In the genomic region with DNA sequence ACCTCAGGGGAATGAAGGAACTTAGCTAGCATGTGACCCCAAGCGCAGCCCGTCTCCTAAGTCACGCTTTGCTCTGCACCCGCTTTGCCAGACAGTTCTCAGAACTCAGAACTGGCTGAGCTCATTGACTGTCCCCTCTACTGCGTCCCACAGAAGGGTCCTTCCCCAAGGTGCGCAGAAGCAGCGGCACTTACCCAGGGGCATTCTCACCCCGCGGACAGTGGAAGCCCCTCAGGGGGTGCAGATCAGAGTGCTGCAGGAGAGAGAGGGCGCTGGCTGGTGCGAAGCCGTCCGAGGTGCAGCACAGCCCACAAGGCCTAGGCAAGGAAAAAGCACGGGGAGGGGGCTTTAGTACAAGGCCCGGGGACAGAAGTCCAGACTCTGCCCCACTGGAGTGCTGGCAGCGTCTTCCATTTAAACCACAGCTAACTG, we compare ENCODE assay signal across 8 cellular contexts. TPM values are rescaled to one million over a fixed set of nuclear protein-coding genes. Genes with fewer than 3 reads are reported as not detected.
DNase-seq lines count a peak whose midpoint lies in the region; ATAC-seq and TF ChIP-seq lines count a peak whose summit lies in the region.

No MANE protein-coding gene starts in this region.

- H3K27ac ChIP-seq in DND-41 (ENCODE audit: low read length) (peak overlapping the region; percentile 89), osteoblast (ENCODE audit: low read depth, low read length) (peak overlapping the region; percentile 94)

- DNase-seq in DND-41 (peak; percentile 42), KBM-7 (peak; percentile 47), fibroblast of peridontal ligament (ENCODE audit: extremely low read depth) (peak; percentile 25), osteoblast (ENCODE audit: insufficient read length, low spot score, missing footprints) (no peak), NK-92 (lab: John Stamatoyannopoulos, UW; ENCODE audit: unreplicated experiment) (no peak), germinal center (ENCODE audit: low spot score) (no peak)
- DNase-seq in activated CD8-positive, alpha-beta memory T cell treated with anti-CD3 and anti-CD28 coated beads, Interleukin-2, amount 50 U/mL, for 48 hours: peak; percentile 68
- no peak for DNase-seq in effector CD8-positive, alpha-beta T cell (lab: John Stamatoyannopoulos, UW)

- H3K4me3 ChIP-seq in DND-41 (ENCODE audit: low read depth in 1 of 2, low read length in 2 of 2) (peak overlapping the region; percentile 66 to 80), osteoblast (ENCODE audit: insufficient read depth, low read length) (peak overlapping the region; percentile 96)

- peaks cover 48% of the 10 kb centered on the region for H4K20me1 ChIP-seq in DND-41 (ENCODE audit: insufficient read depth, low read length)
- H4K20me1 ChIP-seq in osteoblast (ENCODE audit: insufficient read depth, low read length): peaks cover 45% of the 10 kb centered on the region

- H2AFZ ChIP-seq in DND-41 (ENCODE audit: low read depth, low read length): peak overlapping the region; percentile 91; the same call in 1 of the 2 replicates
- peak overlapping the region; percentile 91 for H2AFZ ChIP-seq in osteoblast (ENCODE audit: low read length)

- in situ Hi-C loops in KBM-7 (cut with MboI; ENCODE audit: low pct_unique_long_range_greater_than_20kb, low sequenced_read_pairs): no loop called here

- H3K9me3 ChIP-seq in DND-41 (ENCODE audit: insufficient read depth, low read length, severe bottlenecking): no peaks in the 10 kb centered on the region
- no peaks in the 10 kb centered on the region for H3K9me3 ChIP-seq in osteoblast (ENCODE audit: low read depth, low read length)

- H3K27me3 ChIP-seq in DND-41 (ENCODE audit: insufficient read depth, low read length, poor library complexity): peaks cover 6% of the 10 kb centered on the region
- H3K27me3 ChIP-seq in osteoblast (ENCODE audit: insufficient read depth, low read length): no peaks in the 10 kb centered on the region

- TF ChIP-seq CTCF in DND-41 (IDR thresholded peaks at IDR 0.05; ENCODE audit: borderline replicate concordance, extremely low read depth, low read length, poor library complexity, severe bottlenecking) (no peak), osteoblast (IDR thresholded peaks at IDR 0.05; ENCODE audit: extremely low read depth, low read depth, low read length) (no peak)

- H3K9ac ChIP-seq in DND-41 (ENCODE audit: low read depth, low read length): peak overlapping the region; percentile 83

- H3K4me1 ChIP-seq in DND-41 (ENCODE audit: insufficient read depth, low read length) (peaks cover 50% of the 10 kb centered on the region), osteoblast (ENCODE audit: insufficient read depth, low read length) (peaks cover 26% of the 10 kb centered on the region)

- peak overlapping the region; percentile 91 for H3K4me2 ChIP-seq in DND-41 (ENCODE audit: insufficient read depth, low read length)
- H3K4me2 ChIP-seq in osteoblast (ENCODE audit: insufficient read depth, low read length): peak overlapping the region; percentile 98

- ATAC-seq in DND-41 (ENCODE audit: insufficient read depth, low read depth): peak; percentile 50

- H3K36me3 ChIP-seq in DND-41 (ENCODE audit: insufficient read depth, low read length): peaks cover 53% of the 10 kb centered on the region
- H3K36me3 ChIP-seq in osteoblast (ENCODE audit: insufficient read depth, low read length): peaks cover 45% of the 10 kb centered on the region

- H3K79me2 ChIP-seq in DND-41 (ENCODE audit: insufficient read depth, low read length): peaks cover 55% of the 10 kb centered on the region
- H3K79me2 ChIP-seq in osteoblast (ENCODE audit: insufficient read depth, low read length): peaks cover 54% of the 10 kb centered on the region

RNA-seq across cellular contexts. Expression of gene SNHG17, which starts 0.8 kb away (rescaled TPM):
- 5.6 and 6.9 TPM in 2 replicates for total RNA-seq in osteoblast

RNA-seq across cellular contexts. Expression of gene RALGAPB, which starts 38.3 kb away (rescaled TPM):
- 42.7 and 43.6 TPM in 2 replicates for total RNA-seq in osteoblast

Comparison
In these comparisons a context has a peak if more than half of its experiments do, and no peak if none do; other contexts are left out.
1. DNase-seq: peak in DND-41 (single experiment), KBM-7 (single experiment), activated CD8-positive, alpha-beta memory T cell treated with anti-CD3 and anti-CD28 coated beads, Interleukin-2, amount 50 U/mL, for 48 hours (single experiment) and fibroblast of peridontal ligament (single experiment); none in osteoblast (single experiment), NK-92 (single experiment), effector CD8-positive, alpha-beta T cell (single experiment) and germinal center (single experiment).